ENCODE assay signal across 29 cellular contexts in the genomic region with DNA sequence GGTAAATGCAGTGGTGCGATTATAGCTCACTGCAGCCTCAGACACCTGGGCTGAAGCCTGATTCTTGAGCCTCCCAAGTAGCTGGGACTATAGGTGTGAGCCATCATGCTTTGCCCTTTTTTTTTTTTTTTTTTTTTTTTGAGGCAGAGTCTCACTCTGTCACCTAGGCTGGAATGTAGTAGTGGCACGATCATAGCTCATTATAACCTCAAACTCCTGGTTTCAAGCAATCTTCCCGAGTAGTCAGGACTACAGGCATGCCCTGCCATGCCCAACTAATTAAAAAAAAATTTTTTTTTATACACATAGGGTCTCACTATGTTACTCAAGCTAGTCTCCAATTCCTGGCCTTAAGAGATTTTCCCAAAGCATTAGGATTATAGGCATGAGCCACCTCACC. TPM values are rescaled to one million over a fixed set of nuclear protein-coding genes. Genes with fewer than 3 reads are reported as not detected.
DNase-seq lines count a peak whose midpoint lies in the region; ATAC-seq, FAIRE-seq and TF ChIP-seq lines count a peak whose summit lies in the region.
"Had no signal": no experiment of that assay in that cellular context is flagged by ENCODE, and none has a peak within 500 bp of the region (broad histone marks: within the 10 kb centered on the region; RNA-seq: fewer than 3 reads in every experiment).

No MANE protein-coding gene starts in this region.

- H3K4me3 ChIP-seq in left ventricle myocardium inferior (peak overlapping the region; percentile 96), keratinocyte (ENCODE audit: control insufficient read depth in 2 of 3, extremely low read depth in 1 of 3, insufficient read depth in 2 of 3, low read depth in 1 of 3, low read length in 3 of 3) (no peak overlapping the region)
- H3K4me3 ChIP-seq: BLaER1 treated with 17β-estradiol and CSF1 and Interleukin-3, amounts not matched to agents 10 nM and 100 nM; GM23248; transverse colon had no signal

- H3K27ac ChIP-seq in left ventricle myocardium inferior (replicated peaks): peak overlapping the region; percentile 97
- H3K27ac ChIP-seq in keratinocyte (ENCODE audit: control insufficient read depth, insufficient read depth, low read length): peak overlapping the region; percentile 34
- H3K27ac ChIP-seq: BLaER1 treated with 17β-estradiol and CSF1 and Interleukin-3, amounts not matched to agents 10 nM and 100 nM had no signal

- no peak for DNase-seq in left ventricle myocardium inferior
- no peak for DNase-seq in Right ventricle myocardium superior
- no peak for DNase-seq in keratinocyte (ENCODE audit: low read depth, low spot score)
- no peak for DNase-seq in AG08396 (ENCODE audit: low spot score)
- DNase-seq in GM10248 (ENCODE audit: extremely low spot score): no peak
- DNase-seq: activated CD4-positive, alpha-beta T cell treated with anti-CD3 and anti-CD28 coated beads, Interleukin-2, amount 10 ng/mL, durations not matched to agents 7 days and 5 days; anterior cingulate cortex; cortex of kidney; endodermal cell; GM23248; naive thymus-derived CD8-positive, alpha-beta T cell; NCI-H1092; NCI-H187; NCI-H2171; NCI-H510A; occipital lobe; OCI-M1; small intestine; stimulated activated CD4-positive, alpha-beta T cell treated with anti-CD3 and anti-CD28 coated beads, Interleukin-2, amount 100 ng/mL, for 24 hours; T-helper 2 cell; transverse colon had no signal

- peaks cover 30% of the 10 kb centered on the region for H4K20me1 ChIP-seq in keratinocyte (ENCODE audit: control insufficient read depth, extremely low read depth, insufficient read depth, low read length)

- POLR2A ChIA-PET in GM10248 (lab: Yijun Ruan, JAX): interaction anchor here (0.5 to 0.8 kb wide), 5 partner anchors 13 to 162 kb away, joined by 3 to 8 read pairs (median 4); a partner anchor contains a TSS

- peaks cover 98% of the 10 kb centered on the region for H3K79me2 ChIP-seq in keratinocyte (ENCODE audit: control insufficient read depth, insufficient read depth, low read length)

- no peaks in the 10 kb centered on the region for H3K9me3 Mint-ChIP-seq in activated T-helper 17 cell treated with anti-CD3 and anti-CD28 coated beads, Interleukin-2, amount 50 U/mL, for 72 hours
- H3K9me3 Mint-ChIP-seq: activated CD4-positive, alpha-beta T cell treated with anti-CD3 and anti-CD28 coated beads, Interleukin-2, amount 10 ng/mL, durations not matched to agents 7 days and 5 days; activated naive CD4-positive, alpha-beta T cell treated with anti-CD3 and anti-CD28 coated beads, Interleukin-2, amount 50 U/mL, for 72 hours; activated T-helper 1 cell treated with anti-CD3 and anti-CD28 coated beads, Interleukin-12 subunit alpha, Interleukin-12 subunit beta, Interleukin-2, Interleukin-4 antibody, amounts not matched to agents 30 ng/mL and 10 ng/mL and 1 ng/mL, durations not matched to agents 14 hours and 24 hours and 36 hours; endodermal cell; naive thymus-derived CD8-positive, alpha-beta T cell had no signal

- dilution Hi-C loops in keratinocyte (cut with MboI; ENCODE audit: extremely low pct_ligation_motif_present, low sequenced_read_pairs): no loop called here

- H3K27me3 Mint-ChIP-seq in activated T-helper 17 cell treated with anti-CD3 and anti-CD28 coated beads, Interleukin-2, amount 50 U/mL, for 72 hours: no peaks in the 10 kb centered on the region
- H3K27me3 Mint-ChIP-seq: activated CD4-positive, alpha-beta T cell treated with anti-CD3 and anti-CD28 coated beads, Interleukin-2, amount 10 ng/mL, durations not matched to agents 7 days and 5 days; naive thymus-derived CD8-positive, alpha-beta T cell had no signal

- intact Hi-C loops in left ventricle myocardium inferior (cut with micrococcal nuclease): no loop called here
- intact Hi-C loops in Right ventricle myocardium superior (cut with DNase I): no loop called here

- TF ChIP-seq CTCF in left ventricle myocardium inferior (IDR thresholded peaks at IDR 0.05; ENCODE audit: borderline replicate concordance) (no peak), keratinocyte (optimal IDR thresholded peaks at IDR 0.05 in 1 of 3, IDR thresholded peaks at IDR 0.05 in 1 of 3, conservative IDR thresholded peaks at IDR 0.05 in 1 of 3; ENCODE audit: extremely low read depth in 1 of 3, insufficient read depth in 2 of 3, low read length in 3 of 3) (no peak), GM10248 (IDR thresholded peaks at IDR 0.05; ENCODE audit: control extremely low read depth, extremely low read depth, low read depth, missing control alignments) (no peak)

- H3K27me3 ChIP-seq in left ventricle myocardium inferior (ENCODE audit: low read depth) (no peaks in the 10 kb centered on the region), keratinocyte (ENCODE audit: control insufficient read depth, extremely low read depth, insufficient read depth, low read length) (no peaks in the 10 kb centered on the region)
- H3K27me3 ChIP-seq: BLaER1 treated with 17β-estradiol and CSF1 and Interleukin-3, amounts not matched to agents 10 nM and 100 nM; transverse colon had no signal

- CTCF ChIA-PET in GM10248 (lab: Yijun Ruan, JAX): interaction anchor here (1.0 to 1.2 kb wide), 2 partner anchors 9 to 28 kb away, joined by 4 to 6 read pairs; no protein-coding TSS in a partner anchor

- no peak overlapping the region for H2AFZ ChIP-seq in keratinocyte (ENCODE audit: control insufficient read depth, low read length)
- H2AFZ ChIP-seq: GM23248 had no signal

- H3K9me1 ChIP-seq in keratinocyte (ENCODE audit: control insufficient read depth, extremely low read depth, insufficient read depth, low read length): no peaks in the 10 kb centered on the region

- H3K36me3 Mint-ChIP-seq in activated T-helper 17 cell treated with anti-CD3 and anti-CD28 coated beads, Interleukin-2, amount 50 U/mL, for 72 hours (ENCODE audit: low read depth): peaks cover 100% of the 10 kb centered on the region

- H3K4me1 ChIP-seq in left ventricle myocardium inferior (peaks cover 100% of the 10 kb centered on the region), keratinocyte (ENCODE audit: control insufficient read depth, extremely low read depth, insufficient read depth, low read length) (peaks cover 56% of the 10 kb centered on the region)

- peak overlapping the region; percentile 67 for H3K4me3 Mint-ChIP-seq in activated T-helper 17 cell treated with anti-CD3 and anti-CD28 coated beads, Interleukin-2, amount 50 U/mL, for 72 hours
- H3K4me3 Mint-ChIP-seq: activated CD4-positive, alpha-beta T cell treated with anti-CD3 and anti-CD28 coated beads, Interleukin-2, amount 10 ng/mL, durations not matched to agents 7 days and 5 days; activated T-helper 1 cell treated with anti-CD3 and anti-CD28 coated beads, Interleukin-12 subunit alpha, Interleukin-12 subunit beta, Interleukin-2, Interleukin-4 antibody, amounts not matched to agents 30 ng/mL and 10 ng/mL and 1 ng/mL, durations not matched to agents 14 hours and 24 hours and 36 hours; endodermal cell had no signal

- no peak for ATAC-seq in Right ventricle myocardium superior (ENCODE audit: poor library complexity)
- no peak for ATAC-seq in activated T-helper 17 cell treated with anti-CD3 and anti-CD28 coated beads, Interleukin-2, amount 50 U/mL, for 72 hours (replicated peaks)
- no peak for ATAC-seq in HG03342 (IDR thresholded peaks at IDR 0.05; ENCODE audit: unreplicated experiment)
- no peak for ATAC-seq in HG02763 (IDR thresholded peaks at IDR 0.05; ENCODE audit: unreplicated experiment)
- ATAC-seq: naive thymus-derived CD8-positive, alpha-beta T cell had no signal

- no peaks in the 10 kb centered on the region for H3K9me3 ChIP-seq in left ventricle myocardium inferior (replicated peaks)
- no peaks in the 10 kb centered on the region for H3K9me3 ChIP-seq in keratinocyte (ENCODE audit: control insufficient read depth, low read depth, low read length)
- H3K9me3 ChIP-seq: BLaER1 treated with 17β-estradiol and CSF1 and Interleukin-3, amounts not matched to agents 10 nM and 100 nM; transverse colon had no signal

- H3K4me1 Mint-ChIP-seq in activated T-helper 17 cell treated with anti-CD3 and anti-CD28 coated beads, Interleukin-2, amount 50 U/mL, for 72 hours: peaks cover 37% of the 10 kb centered on the region

- no peak overlapping the region for H3K27ac Mint-ChIP-seq in activated T-helper 17 cell treated with anti-CD3 and anti-CD28 coated beads, Interleukin-2, amount 50 U/mL, for 72 hours
- H3K27ac Mint-ChIP-seq: activated CD4-positive, alpha-beta T cell treated with anti-CD3 and anti-CD28 coated beads, Interleukin-2, amount 10 ng/mL, durations not matched to agents 7 days and 5 days; endodermal cell had no signal

- no peak overlapping the region for H3K4me2 ChIP-seq in keratinocyte (ENCODE audit: control insufficient read depth, extremely low read depth, insufficient read depth, low read depth, low read length)

- FAIRE-seq in keratinocyte (lab: Jason Lieb, UNC): no peak
- FAIRE-seq: D721Med, GM12891, small intestine had no signal

- H3K9ac ChIP-seq in keratinocyte (ENCODE audit: control insufficient read depth, extremely low read depth, insufficient read depth, low read length): no peak overlapping the region

- peaks cover 98% of the 10 kb centered on the region for H3K36me3 ChIP-seq in left ventricle myocardium inferior
- peaks cover 22 to 53% of the 10 kb centered on the region in 2 experiments for H3K36me3 ChIP-seq in keratinocyte (ENCODE audit: control insufficient read depth in 2 of 2, extremely low read depth in 1 of 2, insufficient read depth in 2 of 2, low read length in 2 of 2)

RNA-seq across cellular contexts. Expression of a gene that starts 6.9 kb away (rescaled TPM):
- 1,955 TPM for total RNA-seq in left ventricle myocardium inferior
- total RNA-seq in Right ventricle myocardium superior: 3,087 TPM
- 100 to 1,000 TPM; 135 to 261 TPM for total RNA-seq in activated T-helper 17 cell treated with anti-CD3 and anti-CD28 coated beads, Interleukin-2, amount 50 U/mL, for 72 hours
- polyA plus RNA-seq in keratinocyte: 54.5 to 190 TPM (median 127 TPM) in 3 replicates
- 125 TPM for polyA plus RNA-seq in keratinocyte (2011; ENCODE audit: low read depth)
- polyA plus RNA-seq in keratinocyte (2011; cell fraction: cytosol; rRNA removed): 44.8 and 61.1 TPM in 2 replicates
- 434 and 449 TPM in 2 replicates for polyA plus RNA-seq in keratinocyte (2011; cell fraction: nucleus; rRNA removed)
- 126 and 203 TPM in 2 replicates for polyA plus RNA-seq in keratinocyte (2012; ENCODE audit: low replicate concordance)
- 122 to 314 TPM (median 265 TPM) in 3 replicates for polyA minus RNA-seq in keratinocyte
- 79.8 TPM for polyA minus RNA-seq in keratinocyte (2011; cell fraction: cytosol; rRNA and poly(A)+ RNA removed)
- 294 and 451 TPM in 2 replicates for polyA minus RNA-seq in keratinocyte (2011; cell fraction: nucleus; rRNA and poly(A)+ RNA removed)
